In genomic region chr17:50534979-50535326, GRCh38 we compare ENCODE assay signal across 22 cellular contexts. TPM values are rescaled to one million over a fixed set of nuclear protein-coding genes. Genes with fewer than 3 reads are reported as not detected.
A peak's percentile ranks its signal among the peaks of the same experiment; 100 is the strongest.
DNase-seq lines count a peak whose midpoint lies in the region; ATAC-seq and TF ChIP-seq lines count a peak whose summit lies in the region.
"Had no signal": no experiment of that assay in that cellular context is flagged by ENCODE, and none has a peak within 500 bp of the region (broad histone marks: within the 10 kb centered on the region; RNA-seq: fewer than 3 reads in every experiment).

No MANE protein-coding gene starts in this region.

- peaks cover 78% of the 10 kb centered on the region for H3K79me2 ChIP-seq in mammary epithelial cell (ENCODE audit: insufficient read depth, low read length)

- peak overlapping the region; percentile 61 to 85 for H3K27ac ChIP-seq in right atrium auricular region
- peak overlapping the region; percentile 36 for H3K27ac ChIP-seq in mammary epithelial cell (ENCODE audit: insufficient read depth, low read depth, low read length)
- H3K27ac ChIP-seq in urinary bladder (ENCODE audit: low read depth) = peak overlapping the region; percentile 54
- H3K27ac ChIP-seq in aorta (ENCODE audit: low read depth in 1 of 2, low read length in 2 of 2) = no peak overlapping the region
- H3K27ac ChIP-seq: esophagus muscularis mucosa had no signal

- 67% methylated on average over 2 of the region's 2 CpGs for whole genome bisulfite sequencing in mammary epithelial cell (ENCODE audit: low coverage, missing lambda C conversion rate)
- 94% methylated on average over 2 of the region's 2 CpGs for WGBS in urinary bladder
- WGBS in aorta, 2 donors = 95 to 100% methylated on average over 2 of the region's 2 CpGs

- H2AFZ ChIP-seq in mammary epithelial cell (ENCODE audit: low read depth, low read length) = no peak overlapping the region

- intact Hi-C loops in Right ventricle myocardium inferior (cut with DNase I) (no loop called here), mammary epithelial cell (cut with micrococcal nuclease) (loop anchor here (1.0 to 10.0 kb wide), 4 partner anchors 16 to 330 kb away; partner anchors contain the start of gene COL1A1), aorta (cut with DNase I) (no loop called here)

- CTCF ChIA-PET in mammary epithelial cell (lab: Charles Lee; ENCODE audit: low non-redundant PET) = no interaction called here

- H3K4me3 Mint-ChIP-seq in nephron = peak overlapping the region; percentile 47 to 81 (median 47)
- no peak overlapping the region for H3K4me3 Mint-ChIP-seq in endothelial cell (ENCODE audit: unreplicated experiment)

- no peak for DNase-seq in right atrium auricular region (ENCODE audit: low spot score)
- no peak for DNase-seq in Right ventricle myocardium inferior (ENCODE audit: missing footprints)
- DNase-seq in mammary epithelial cell = no peak
- DNase-seq in endothelial cell (ENCODE audit: low spot score) = no peak
- no peak for DNase-seq in aorta
- DNase-seq in DMS 273 (lab: John Stamatoyannopoulos, UW; ENCODE audit: unreplicated experiment) = no peak
- DNase-seq: C1 segment of cervical spinal cord, DMS153, GF-D8, HCEC 1CT, MM.1S, NCI-H146, T-helper 9 cell had no signal

- peaks cover 56% of the 10 kb centered on the region for H3K4me1 Mint-ChIP-seq in nephron
- peaks cover 20% of the 10 kb centered on the region for H3K4me1 Mint-ChIP-seq in endothelial cell (ENCODE audit: unreplicated experiment)

- peaks cover 25% of the 10 kb centered on the region for H3K27me3 Mint-ChIP-seq in nephron (ENCODE audit: low read depth)
- H3K27me3 Mint-ChIP-seq in endothelial cell (ENCODE audit: unreplicated experiment) = peaks cover 12% of the 10 kb centered on the region

- no peaks in the 10 kb centered on the region for H3K36me3 Mint-ChIP-seq in nephron (ENCODE audit: low read depth)
- H3K36me3 Mint-ChIP-seq in endothelial cell (ENCODE audit: low read depth, unreplicated experiment) = no peaks in the 10 kb centered on the region
- H3K36me3 Mint-ChIP-seq: activated naive CD4-positive, alpha-beta T cell treated with anti-CD3 and anti-CD28 coated beads, Interleukin-2, amount 50 U/mL, for 72 hours had no signal

- peak overlapping the region; percentile 93 for H3K4me2 ChIP-seq in mammary epithelial cell (ENCODE audit: insufficient read depth, low read depth, low read length)

- in situ Hi-C loops in mammary epithelial cell (cut with MboI; ENCODE audit: low sequenced_read_pairs in 2 of 2) = loop anchor here in 1 of 2 donors (5.0 kb wide), 1 partner anchor 48 kb away; no protein-coding TSS in a partner anchor

- no peak for ATAC-seq in Right ventricle myocardium inferior
- no peak for ATAC-seq in aorta (ENCODE audit: low FRiP score)

- H3K9me3 Mint-ChIP-seq in nephron (no peaks in the 10 kb centered on the region), endothelial cell (ENCODE audit: unreplicated experiment) (no peaks in the 10 kb centered on the region)
- H3K9me3 Mint-ChIP-seq: activated naive CD4-positive, alpha-beta T cell treated with anti-CD3 and anti-CD28 coated beads, Interleukin-2, amount 50 U/mL, for 72 hours had no signal

- H3K9ac ChIP-seq in mammary epithelial cell (ENCODE audit: insufficient read depth, low read length) = peak overlapping the region; percentile 58

- H3K36me3 ChIP-seq in right atrium auricular region (no peaks in the 10 kb centered on the region), mammary epithelial cell (ENCODE audit: insufficient read depth, low read length) (peaks cover 26% of the 10 kb centered on the region), urinary bladder (ENCODE audit: insufficient read depth) (no peaks in the 10 kb centered on the region), aorta (ENCODE audit: control insufficient read depth in 1 of 2, insufficient read depth in 2 of 2, low read length in 1 of 2) (no peaks in the 10 kb centered on the region)
- H3K36me3 ChIP-seq: Peyer's patch had no signal

- TF ChIP-seq CTCF in right atrium auricular region (IDR thresholded peaks at IDR 0.05) = no peak
- no peak for TF ChIP-seq CTCF in mammary epithelial cell (conservative IDR thresholded peaks at IDR 0.05 in 1 of 2, IDR thresholded peaks at IDR 0.05 in 1 of 2; ENCODE audit: extremely low read depth in 1 of 2, insufficient read depth in 1 of 2, low read depth in 1 of 2, low read length in 2 of 2)
- no peak for TF ChIP-seq CTCF in nephron (IDR thresholded peaks at IDR 0.05; ENCODE audit: unreplicated experiment in 3 of 3)
- TF ChIP-seq CTCF in endothelial cell (IDR thresholded peaks at IDR 0.05; ENCODE audit: unreplicated experiment) = no peak

- H3K27me3 ChIP-seq in right atrium auricular region = no peaks in the 10 kb centered on the region
- no peaks in the 10 kb centered on the region for H3K27me3 ChIP-seq in mammary epithelial cell (ENCODE audit: insufficient read depth, low read length)
- peaks cover 0 to 2% of the 10 kb centered on the region in 2 donors for H3K27me3 ChIP-seq in aorta (ENCODE audit: control insufficient read depth in 1 of 2, insufficient read depth in 2 of 2, low read length in 1 of 2)

- no TSS peak for BruUV-seq in mammary epithelial cell (replicated peaks; lab: Mats Ljungman, UMichigan)

- dilution Hi-C loops in mammary epithelial cell (cut with HindIII; ENCODE audit: low sequenced_read_pairs) = no loop called here

- H3K4me1 ChIP-seq in right atrium auricular region = peaks cover 0 to 32% of the 10 kb centered on the region in 2 donors
- H3K4me1 ChIP-seq in mammary epithelial cell (ENCODE audit: insufficient read depth, low read length) = peaks cover 61% of the 10 kb centered on the region
- H3K4me1 ChIP-seq in urinary bladder (ENCODE audit: insufficient read depth) = no peaks in the 10 kb centered on the region
- H3K4me1 ChIP-seq in aorta (ENCODE audit: control insufficient read depth in 1 of 2, insufficient read depth in 2 of 2, low read length in 2 of 2) = no peaks in the 10 kb centered on the region

- peak overlapping the region in 2 of 3 experiments; percentile 60 to 90 for H3K27ac Mint-ChIP-seq in nephron
- H3K27ac Mint-ChIP-seq in endothelial cell (ENCODE audit: unreplicated experiment) = no peak overlapping the region
- H3K27ac Mint-ChIP-seq: activated naive CD4-positive, alpha-beta T cell treated with anti-CD3 and anti-CD28 coated beads, Interleukin-2, amount 50 U/mL, for 72 hours had no signal

- H4K20me1 ChIP-seq in mammary epithelial cell (ENCODE audit: insufficient read depth, low read length) = no peaks in the 10 kb centered on the region

- no peaks in the 10 kb centered on the region for H3K9me3 ChIP-seq in right atrium auricular region
- H3K9me3 ChIP-seq in mammary epithelial cell (replicated peaks; ENCODE audit: insufficient read depth, low read length) = no peaks in the 10 kb centered on the region
- no peaks in the 10 kb centered on the region for H3K9me3 ChIP-seq in aorta (ENCODE audit: control insufficient read depth, low read length)
- H3K9me3 ChIP-seq: esophagus muscularis mucosa, Peyer's patch had no signal

- peak overlapping the region in 1 of 2 donors; percentile 47 for H3K4me3 ChIP-seq in right atrium auricular region
- peak overlapping the region; percentile 51 to 87 (median 64) for H3K4me3 ChIP-seq in mammary epithelial cell (replicated peaks in 1 of 3; ENCODE audit: insufficient read depth in 1 of 3, low read depth in 2 of 3, low read length in 3 of 3)
- H3K4me3 ChIP-seq in urinary bladder (ENCODE audit: low read depth, low read length) = peak overlapping the region; percentile 3
- no peak overlapping the region for H3K4me3 ChIP-seq in aorta (ENCODE audit: low read length in 2 of 2)
- H3K4me3 ChIP-seq: esophagus muscularis mucosa had no signal

RNA-seq across cellular contexts. Expression of gene EPN3, which starts 2.4 kb away (rescaled TPM):
- total RNA-seq in right atrium auricular region = 10 to 100 TPM in 1 of 2 donors, 1 to 10 TPM in 1; 4.5 to 13.3 TPM
- 21.5 TPM for total RNA-seq in Right ventricle myocardium inferior
- total RNA-seq in mammary epithelial cell = 10 to 100 TPM; 12.2 to 70.7 TPM
- polyA plus RNA-seq in mammary epithelial cell = 101 TPM
- 151 TPM for polyA minus RNA-seq in mammary epithelial cell
- total RNA-seq in urinary bladder = 4.4 TPM
- polyA plus RNA-seq in urinary bladder = 5.6 TPM
- 0.49 TPM for total RNA-seq in endothelial cell (ENCODE audit: unreplicated experiment)
- total RNA-seq in aorta = not detected
- 1 to 10 TPM; 1.5 to 1.9 TPM for polyA plus RNA-seq in aorta
- total RNA-seq: activated CD8-positive, alpha-beta memory T cell treated with anti-CD3 and anti-CD28 coated beads for 36 hours; activated naive CD4-positive, alpha-beta T cell treated with anti-CD3 and anti-CD28 coated beads, Interleukin-2, amount 50 U/mL, for 72 hours; esophagus muscularis mucosa; osteocyte; skeletal muscle tissue had no signal

RNA-seq across cellular contexts. Expression of gene SPATA20, which starts 12.0 kb away (rescaled TPM):
- total RNA-seq in right atrium auricular region (10 to 100 TPM; 42.8 to 59.3 TPM), Right ventricle myocardium inferior (60.4 TPM), mammary epithelial cell (10 to 100 TPM; 65.6 to 79.9 TPM), urinary bladder (32.5 TPM), endothelial cell (ENCODE audit: unreplicated experiment) (72.5 TPM), aorta (10 to 100 TPM; 27.8 to 41.9 TPM)
- polyA plus RNA-seq in mammary epithelial cell (28.9 TPM), urinary bladder (32.6 TPM), aorta (10 to 100 TPM; 16.7 to 64.0 TPM)
- 24.6 TPM for polyA minus RNA-seq in mammary epithelial cell

RNA-seq across cellular contexts. Expression of gene CACNA1G, which starts 25.6 kb away (rescaled TPM):
- total RNA-seq in right atrium auricular region (1 to 10 TPM; 4.3 to 6.2 TPM), Right ventricle myocardium inferior (0.38 TPM), mammary epithelial cell (under 1 TPM in 1 of 2 donors, not detected in 1; 0.09 TPM), urinary bladder (6.6 TPM), endothelial cell (ENCODE audit: unreplicated experiment) (not detected), aorta (1 to 10 TPM in 1 of 2 donors, under 1 TPM in 1; 0.29 to 2.8 TPM)
- polyA plus RNA-seq in mammary epithelial cell (0.03 TPM), urinary bladder (0.15 TPM), aorta (not detected)
- polyA minus RNA-seq in mammary epithelial cell = not detected
- total RNA-seq: glomerular endothelial cell, Peyer's patch had no signal

RNA-seq across cellular contexts. Expression of gene MYCBPAP, which starts 26.7 kb away (rescaled TPM):
- total RNA-seq in right atrium auricular region = under 1 TPM; 0.16 to 0.19 TPM
- total RNA-seq in Right ventricle myocardium inferior = 0.81 TPM
- total RNA-seq in mammary epithelial cell = 1 to 10 TPM in 1 of 2 donors, under 1 TPM in 1; 0.50 to 9.6 TPM
- 4.5 TPM for polyA plus RNA-seq in mammary epithelial cell
- not detected for polyA minus RNA-seq in mammary epithelial cell
- total RNA-seq in urinary bladder = 1.3 TPM
- polyA plus RNA-seq in urinary bladder = 0.23 TPM
- 0.72 TPM for total RNA-seq in endothelial cell (ENCODE audit: unreplicated experiment)
- total RNA-seq in aorta = 1 to 10 TPM; 1.3 to 1.8 TPM
- 1 to 10 TPM in 1 of 2 donors, under 1 TPM in 1; 0.77 to 1.0 TPM for polyA plus RNA-seq in aorta

RNA-seq across cellular contexts. Expression of gene RSAD1, which starts 56.3 kb away (rescaled TPM):
- total RNA-seq in right atrium auricular region = 10 to 100 TPM; 19.1 to 19.3 TPM
- 52.7 TPM for total RNA-seq in Right ventricle myocardium inferior
- total RNA-seq in mammary epithelial cell = 10 to 100 TPM; 17.2 to 29.9 TPM
- polyA plus RNA-seq in mammary epithelial cell = 18.8 TPM
- polyA minus RNA-seq in mammary epithelial cell = 33.2 TPM
- 17.0 TPM for total RNA-seq in urinary bladder
- polyA plus RNA-seq in urinary bladder = 29.2 TPM
- 25.9 TPM for total RNA-seq in endothelial cell (ENCODE audit: unreplicated experiment)
- total RNA-seq in aorta = 10 to 100 TPM; 32.1 to 42.3 TPM
- polyA plus RNA-seq in aorta = 10 to 100 TPM; 12.1 to 39.2 TPM

Comparison
In these comparisons a context has a peak if more than half of its experiments do, and no peak if none do; other contexts are left out.
1. H3K27ac ChIP-seq: peak in right atrium auricular region (2 of 2), mammary epithelial cell (single experiment) and urinary bladder (single experiment); none in aorta (0 of 2).
2. H3K4me3 ChIP-seq: peak in mammary epithelial cell (3 of 3) and urinary bladder (single experiment); none in aorta (0 of 2).